In genomic region chr1:163035791-163036249, GRCh38 we compare ENCODE assay signal across 14 cellular contexts. TPM values are rescaled to one million over a fixed set of nuclear protein-coding genes. Genes with fewer than 3 reads are reported as not detected.
A peak's percentile ranks its signal among the peaks of the same experiment; 100 is the strongest.
DNase-seq lines count a peak whose midpoint lies in the region; ATAC-seq and TF ChIP-seq lines count a peak whose summit lies in the region.
"Had no signal": no experiment of that assay in that cellular context is flagged by ENCODE, and none has a peak within 500 bp of the region (broad histone marks: within the 10 kb centered on the region; RNA-seq: fewer than 3 reads in every experiment).

No MANE protein-coding gene starts in this region.

- no peak for TF ChIP-seq CTCF in H9 (conservative IDR thresholded peaks at IDR 0.05)
- no peak for TF ChIP-seq CTCF in RWPE1 (conservative IDR thresholded peaks at IDR 0.05; ENCODE audit: low read depth)
- no peak for TF ChIP-seq CTCF in fibroblast of villous mesenchyme (IDR thresholded peaks at IDR 0.05; ENCODE audit: insufficient read depth, low read depth, low read length)
- TF ChIP-seq CTCF in natural killer cell (IDR thresholded peaks at IDR 0.05): no peak
- TF ChIP-seq CTCF in spleen (IDR thresholded peaks at IDR 0.05 in 8 of 11, conservative IDR thresholded peaks at IDR 0.05 in 3 of 11): no peak

- H3K4me3 Mint-ChIP-seq in H9: no peak overlapping the region
- H3K4me3 Mint-ChIP-seq in natural killer cell: no peak overlapping the region
- H3K4me3 Mint-ChIP-seq: activated CD8-positive, alpha-beta T cell treated with anti-CD3 and anti-CD28 coated beads, Interleukin-2, amount 10 ng/mL, durations not matched to agents 7 days and 5 days; brain; CD8-positive, alpha-beta T cell; immature natural killer cell had no signal

- DNase-seq in 8988T (peak; percentile 6), H9 (no peak), RWPE1 (ENCODE audit: low spot score) (peak; percentile 87), fibroblast of villous mesenchyme (ENCODE audit: low read depth) (peak; percentile 60), SJCRH30 (no peak), natural killer cell (no peak), spleen (no peak)
- DNase-seq: activated CD8-positive, alpha-beta T cell treated with anti-CD3 and anti-CD28 coated beads, Interleukin-2, amount 10 ng/mL, durations not matched to agents 7 days and 5 days; CD8-positive, alpha-beta T cell; immature natural killer cell; sigmoid colon; stimulated activated naive CD4-positive, alpha-beta T cell had no signal

- H2AK5ac ChIP-seq in H9 (ENCODE audit: insufficient read length, low read length): no peak overlapping the region

- H3K9ac ChIP-seq in H9 (ENCODE audit: extremely low read depth, insufficient read length, low read length): no peak overlapping the region

- no peaks in the 10 kb centered on the region for H3K9me3 ChIP-seq in H9 (ENCODE audit: control insufficient read depth, low read depth, low read length)
- no peaks in the 10 kb centered on the region for H3K9me3 ChIP-seq in SJCRH30 (replicated peaks)
- no peaks in the 10 kb centered on the region for H3K9me3 ChIP-seq in spleen
- H3K9me3 ChIP-seq: sigmoid colon had no signal

- no peak overlapping the region for H3K18ac ChIP-seq in H9 (ENCODE audit: insufficient read length, low read depth, low read length)

- H4K91ac ChIP-seq in H9 (ENCODE audit: insufficient read length, low read depth, low read length): no peak overlapping the region

- no peak overlapping the region for H4K5ac ChIP-seq in H9 (ENCODE audit: insufficient read length, low read depth, low read length)

- H2BK12ac ChIP-seq in H9 (ENCODE audit: insufficient read length, low read depth, low read length): no peak overlapping the region

- H3K27me3 ChIP-seq in H9 (ENCODE audit: insufficient read depth, low read length): no peaks in the 10 kb centered on the region
- H3K27me3 ChIP-seq in SJCRH30: no peaks in the 10 kb centered on the region
- no peaks in the 10 kb centered on the region for H3K27me3 ChIP-seq in spleen (replicated peaks in 1 of 7)
- H3K27me3 ChIP-seq: sigmoid colon had no signal

- H2AFZ ChIP-seq in H9 (ENCODE audit: low read length): peak overlapping the region; percentile 5

- H3K27ac ChIP-seq in H9 (ENCODE audit: insufficient read length, low read depth, low read length) (no peak overlapping the region), RWPE1 (peak overlapping the region; percentile 66; the same call in 1 of the 2 replicates), SJCRH30 (no peak overlapping the region), spleen (no peak overlapping the region)
- H3K27ac ChIP-seq: sigmoid colon had no signal

- H3K36me3 ChIP-seq in SJCRH30: no peaks in the 10 kb centered on the region
- no peaks in the 10 kb centered on the region for H3K36me3 ChIP-seq in spleen
- H3K36me3 ChIP-seq: sigmoid colon had no signal

- 0 out of 7 replicates have a peak overlapping the region, but pooled peaks of 1 of the 3 experiments have one; percentile 66 for H3K27ac Mint-ChIP-seq in H9
- H3K27ac Mint-ChIP-seq in natural killer cell: no peak overlapping the region
- H3K27ac Mint-ChIP-seq: activated CD8-positive, alpha-beta T cell treated with anti-CD3 and anti-CD28 coated beads, Interleukin-2, amount 10 ng/mL, durations not matched to agents 7 days and 5 days; CD8-positive, alpha-beta T cell; immature natural killer cell had no signal

- no peak overlapping the region for H2BK15ac ChIP-seq in H9 (ENCODE audit: low read depth, low read length)

- H3K4me1 Mint-ChIP-seq in H9 (no peaks in the 10 kb centered on the region), natural killer cell (no peaks in the 10 kb centered on the region)
- H3K4me1 Mint-ChIP-seq: brain, immature natural killer cell had no signal

- no peaks in the 10 kb centered on the region for H3K27me3 Mint-ChIP-seq in H9 (ENCODE audit: low read depth)
- H3K27me3 Mint-ChIP-seq in natural killer cell (ENCODE audit: low read depth in 2 of 2): peaks cover 9% of the 10 kb centered on the region in 2 donors
- H3K27me3 Mint-ChIP-seq: brain had no signal

- no peak overlapping the region for H2BK5ac ChIP-seq in H9 (ENCODE audit: insufficient read length, low read length)

- no CpG with 5 or more reads among the region's 2 CpGs for WGBS in H9 (ENCODE audit: extremely low coverage, insufficient read length, low lambda C conversion rate)
- WGBS in spleen, 5 donors: 61 to 79% (median 64%) methylated on average over 2 of the region's 2 CpGs

- no peak for TF ChIP-seq POLR2A in spleen (IDR thresholded peaks at IDR 0.05)

- H3K23me2 ChIP-seq in H9 (ENCODE audit: insufficient read length, low read depth, low read length, poor library complexity, severe bottlenecking): no peaks in the 10 kb centered on the region

- H3K36me3 Mint-ChIP-seq in H9 (ENCODE audit: insufficient read depth in 1 of 3, low read depth in 3 of 3) (no peaks in the 10 kb centered on the region), natural killer cell (no peaks in the 10 kb centered on the region)
- H3K36me3 Mint-ChIP-seq: brain; CD8-positive, alpha-beta T cell; immature natural killer cell had no signal

- no peak overlapping the region for H3K14ac ChIP-seq in H9 (ENCODE audit: insufficient read depth, low read length)

- no peaks in the 10 kb centered on the region for H3K79me1 ChIP-seq in H9 (ENCODE audit: insufficient read depth, low read depth, low read length, poor library complexity, severe bottlenecking)

- H3K4me2 ChIP-seq in H9 (ENCODE audit: insufficient read depth, insufficient read length, low read length): no peak overlapping the region

- no peak overlapping the region for H4K8ac ChIP-seq in H9 (replicated peaks; ENCODE audit: insufficient read length, low read depth, low read length)

- no peaks in the 10 kb centered on the region for H4K20me1 ChIP-seq in H9 (ENCODE audit: control insufficient read depth, insufficient read depth, insufficient read length)

- no peaks in the 10 kb centered on the region for H3K9me3 Mint-ChIP-seq in H9
- H3K9me3 Mint-ChIP-seq in natural killer cell: no peaks in the 10 kb centered on the region
- H3K9me3 Mint-ChIP-seq: brain; CD8-positive, alpha-beta T cell; immature natural killer cell had no signal

- no peak overlapping the region for H3K23ac ChIP-seq in H9 (ENCODE audit: insufficient read length, low read depth, low read length)

- H3K4me1 ChIP-seq in H9 (ENCODE audit: insufficient read depth, low read length) (no peaks in the 10 kb centered on the region), SJCRH30 (no peaks in the 10 kb centered on the region), spleen (no peaks in the 10 kb centered on the region)
- H3K4me1 ChIP-seq: sigmoid colon had no signal

- H2BK120ac ChIP-seq in H9 (ENCODE audit: low read depth, low read length, poor library complexity, severe bottlenecking): no peak overlapping the region

- H3K4me3 ChIP-seq in fibroblast of villous mesenchyme (ENCODE audit: low read depth, low read length): no peak overlapping the region
- no peak overlapping the region for H3K4me3 ChIP-seq in SJCRH30
- no peak overlapping the region for H3K4me3 ChIP-seq in spleen
- H3K4me3 ChIP-seq: sigmoid colon had no signal

- no peak overlapping the region for H3K56ac ChIP-seq in H9 (ENCODE audit: insufficient read length, low read depth, low read length)

- no peak overlapping the region for H3T11ph ChIP-seq in H9 (ENCODE audit: low read length)

- H3K4ac ChIP-seq in H9 (ENCODE audit: low read depth, low read length): no peak overlapping the region

- no peak overlapping the region for H2BK20ac ChIP-seq in H9 (ENCODE audit: low read depth, low read length, poor library complexity, severe bottlenecking)

- ATAC-seq in natural killer cell: no peak
- ATAC-seq in HG03354 (IDR thresholded peaks at IDR 0.05; ENCODE audit: poor library complexity, severe bottlenecking, unreplicated experiment): no peak
- ATAC-seq: activated CD8-positive, alpha-beta T cell treated with anti-CD3 and anti-CD28 coated beads, Interleukin-2, amount 10 ng/mL, durations not matched to agents 7 days and 5 days; CD8-positive, alpha-beta T cell had no signal

- H3K79me2 ChIP-seq in H9 (ENCODE audit: insufficient read depth, low read length): no peaks in the 10 kb centered on the region

- CTCF ChIA-PET in RWPE1 (lab: Yijun Ruan, JAX): no interaction called here

- intact Hi-C loops in natural killer cell (cut with micrococcal nuclease): no loop called here
- intact Hi-C loops in spleen (cut with DNase I; ENCODE audit: low total_unique reads): no loop called here

- POLR2A ChIA-PET in RWPE1 (lab: Yijun Ruan, JAX; ENCODE audit: low non-redundant PET): no interaction called here

RNA-seq across cellular contexts. Expression of gene RGS4, which starts 33.3 kb away (rescaled TPM):
- total RNA-seq in H9 (2021): not detected in 2 replicates
- total RNA-seq in fibroblast of villous mesenchyme: 63.9 and 78.0 TPM in 2 replicates
- total RNA-seq in SJCRH30 (2014; rRNA removed; shearing (Covaris generic)): 0.05 and 0.12 TPM in 2 replicates
- not detected for total RNA-seq in natural killer cell
- 1 to 10 TPM in 6 of 7 donors, under 1 TPM in 1; 0.50 to 3.8 (median 1.9) TPM for total RNA-seq in spleen
- under 1 TPM; 0.38 to 0.63 (median 0.39) TPM for polyA plus RNA-seq in spleen
- total RNA-seq: activated CD8-positive, alpha-beta T cell treated with anti-CD3 and anti-CD28 coated beads, Interleukin-2, amount 10 ng/mL, durations not matched to agents 7 days and 5 days; CD8-positive, alpha-beta T cell had no signal
- polyA plus RNA-seq: immature natural killer cell had no signal

Comparison
In these comparisons a context has a peak if more than half of its experiments do, and no peak if none do; other contexts are left out.
1. DNase-seq: peak in 8988T (single experiment), RWPE1 (single experiment) and fibroblast of villous mesenchyme (single experiment); none in H9 (single experiment), SJCRH30 (0 of 2), natural killer cell (single experiment) and spleen (single experiment).
2. RNA of gene RGS4, which starts 33.3 kb away (total RNA-seq): 63.9 to 78.0 TPM in fibroblast of villous mesenchyme; 0.50 to 3.8 TPM in spleen, 0.05 to 0.12 TPM in SJCRH30, not detected in H9 and not detected in natural killer cell; every median in the first group is over 10 times any median in the second.